1 cellular context compared by ENCODE assay signal in genomic region chr16:30922420-30922959, GRCh38.
TF ChIP-seq lines count a peak whose summit lies in the region.

No MANE protein-coding gene starts in this region.

TF ChIP-seq in K562, 482 proteins besides CTCF, POLR2A, EP300 and RAD21 (continued from another document and continues in another):
- TF ChIP-seq VEZF1 (CRISPR knock-in tag; IDR thresholded peaks at IDR 0.05) (no peak), RBBP5 (IDR thresholded peaks at IDR 0.05; ENCODE audit: borderline replicate concordance, insufficient read depth, low read length, poor library complexity, severe bottlenecking) (peak; percentile 3), ETS1 (conservative IDR thresholded peaks at IDR 0.05; ENCODE audit: control insufficient read depth, low read depth, low read length) (peak; percentile 99), PBX2 (CRISPR knock-in tag; IDR thresholded peaks at IDR 0.05; ENCODE audit: low read depth) (peak; percentile 68), PBX2 (tag; conservative IDR thresholded peaks at IDR 0.05; ENCODE audit: low read depth) (peak; percentile 76), SMAD2 (IDR thresholded peaks at IDR 0.05; ENCODE audit: low read depth, low read length) (no peak), KLF6 (CRISPR knock-in tag; IDR thresholded peaks at IDR 0.05; ENCODE audit: borderline replicate concordance) (peak; percentile 92; the same call in 1 of the 2 replicates), ZNF280A (IDR thresholded peaks at IDR 0.05; ENCODE audit: low read depth, partially characterized antibody) (no peak), SIN3B (IDR thresholded peaks at IDR 0.05; ENCODE audit: low read depth) (no peak), DLX4 (CRISPR knock-in tag; IDR thresholded peaks at IDR 0.05) (no peak), JUND (IDR thresholded peaks at IDR 0.05; ENCODE audit: borderline replicate concordance, low read depth, low read length) (peak; percentile 60; the same call in 1 of the 2 replicates), JUND (tag; IDR thresholded peaks at IDR 0.05; ENCODE audit: borderline replicate concordance, low read depth, low read length) (no peak; the same call in 2 of the 3 replicates), CREB1 (IDR thresholded peaks at IDR 0.05) (peak; percentile 98), CREB1 (CRISPR knock-in tag; IDR thresholded peaks at IDR 0.05) (peak; percentile 96), CREB3 (tag; conservative IDR thresholded peaks at IDR 0.05; ENCODE audit: low read depth) (peak; percentile 88; the same call in 1 of the 2 replicates), XRCC3 (IDR thresholded peaks at IDR 0.05) (no peak), CEBPG (CRISPR knock-in tag; IDR thresholded peaks at IDR 0.05) (no peak; the same call in 1 of the 2 replicates), CEBPG (tag; conservative IDR thresholded peaks at IDR 0.05 in 1 of 2, IDR thresholded peaks at IDR 0.05 in 1 of 2) (no peak), ADNP (tag; IDR thresholded peaks at IDR 0.05) (no peak), ARID3B (CRISPR knock-in tag; IDR thresholded peaks at IDR 0.05; ENCODE audit: borderline replicate concordance) (no peak), RBM15 (IDR thresholded peaks at IDR 0.05; ENCODE audit: insufficient read depth, low read length) (no peak), EP400 (IDR thresholded peaks at IDR 0.05) (no peak), IRF2 (CRISPR knock-in tag; IDR thresholded peaks at IDR 0.05) (no peak), YBX1 (IDR thresholded peaks at IDR 0.05) (no peak), BRD4 (IDR thresholded peaks at IDR 0.05) (no peak), GTF2A2 (tag; IDR thresholded peaks at IDR 0.05) (no peak), PHB (CRISPR knock-in tag; IDR thresholded peaks at IDR 0.05) (no peak), FOXA3 (CRISPR knock-in tag; conservative IDR thresholded peaks at IDR 0.05 in 1 of 2, IDR thresholded peaks at IDR 0.05 in 1 of 2) (no peak; a peak in 1 of 4 replicates), CSDE1 (IDR thresholded peaks at IDR 0.05) (peak in 1 of 2 experiments; percentile 82; a peak in 2 of 4 replicates), ELK1 (CRISPR knock-in tag; IDR thresholded peaks at IDR 0.05) (no peak), ZNF121 (CRISPR knock-in tag; conservative IDR thresholded peaks at IDR 0.05) (no peak), PCBP1 (IDR thresholded peaks at IDR 0.05; ENCODE audit: low read depth, low read length, poor library complexity, severe bottlenecking) (no peak), SP2 (IDR thresholded peaks at IDR 0.05; ENCODE audit: extremely low read depth, low read depth, low read length, poor library complexity, severe bottlenecking) (no peak), STAG1 (CRISPR knock-in tag; IDR thresholded peaks at IDR 0.05; ENCODE audit: borderline replicate concordance) (no peak), SOX6 (IDR thresholded peaks at IDR 0.05) (no peak), FUS (optimal IDR thresholded peaks at IDR 0.05; ENCODE audit: low read depth, low read length) (no peak), GTF2E2 (tag; IDR thresholded peaks at IDR 0.05) (no peak; the same call in 1 of the 2 replicates), MNT (conservative IDR thresholded peaks at IDR 0.05) (peak; percentile 4 to 44; a peak in 1 of 4 replicates), XRCC4 (IDR thresholded peaks at IDR 0.05; ENCODE audit: extremely low read depth, insufficient read depth, insufficient read length) (no peak), RFX7 (CRISPR knock-in tag; IDR thresholded peaks at IDR 0.05) (no peak), ELF2 (CRISPR knock-in tag; IDR thresholded peaks at IDR 0.05) (no peak; the same call in 1 of the 2 replicates), ZNF143 (CRISPR knock-in tag; IDR thresholded peaks at IDR 0.05) (peak; percentile 90), BRF1 (IDR thresholded peaks at IDR 0.05; ENCODE audit: borderline replicate concordance, extremely low read depth, insufficient read length) (no peak), PHF8 (IDR thresholded peaks at IDR 0.05; ENCODE audit: borderline replicate concordance, low read length) (no peak), ARHGAP35 (IDR thresholded peaks at IDR 0.05; ENCODE audit: partially characterized antibody) (no peak), TSHZ1 (CRISPR knock-in tag; IDR thresholded peaks at IDR 0.05) (no peak), RHOXF2B (CRISPR knock-in tag; conservative IDR thresholded peaks at IDR 0.05) (no peak), GABPA (tag; conservative IDR thresholded peaks at IDR 0.05; ENCODE audit: low read depth) (peak; percentile 98)
